25 cellular contexts compared by ENCODE assay signal in the genomic region with DNA sequence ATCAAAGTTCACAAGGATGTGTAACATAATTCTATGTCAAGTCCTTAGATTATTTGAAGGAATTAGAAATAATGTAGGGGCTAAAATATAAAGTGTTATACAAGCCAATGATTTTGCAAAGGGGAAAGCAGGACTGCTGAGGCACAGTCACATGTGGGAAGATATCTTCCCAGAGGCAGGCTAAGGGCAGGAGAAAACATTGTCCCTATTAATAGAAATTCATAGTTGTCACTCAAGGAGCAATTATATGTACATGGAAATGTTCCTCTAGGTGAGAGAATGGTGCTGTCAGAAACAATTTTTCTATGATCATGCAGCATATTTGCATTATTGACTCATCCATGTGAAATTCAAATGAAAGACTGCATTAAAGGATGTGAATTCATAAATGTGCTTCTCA.
"Had no signal": no experiment of that assay in that cellular context is flagged by ENCODE, and none has a peak within 500 bp of the region (broad histone marks: within the 10 kb centered on the region; RNA-seq: fewer than 3 reads in every experiment).

No MANE protein-coding gene starts in this region.

- H3K27ac ChIP-seq: coronary artery, esophagus squamous epithelium, hepatocyte, left lung, lower lobe of right lung, ovary, psoas muscle, right lobe of liver, thoracic aorta, tibial nerve, upper lobe of left lung had no signal

- ATAC-seq: left cardiac atrium; left lung; lower lobe of right lung; naive thymus-derived CD8-positive, alpha-beta T cell; psoas muscle; right lobe of liver; stimulated activated naive B cell treated with anti-CD40 and anti-IgM and Interleukin-4, amounts not matched to agents 10 μg/mL and 1 μg/mL and 100 μg/mL, for 72 hours had no signal

- DNase-seq: dermis blood vessel endothelial cell; effector memory CD4-positive, alpha-beta T cell; erythroblast; esophagus squamous epithelium; foreskin melanocyte; left cardiac atrium; left lung; lower lobe of right lung; naive thymus-derived CD8-positive, alpha-beta T cell; nephron progenitor cell; occipital lobe; ovary; posterior cingulate gyrus; psoas muscle; retina; right lobe of liver; small intestine; stimulated activated CD4-positive, alpha-beta T cell treated with anti-CD3 and anti-CD28 coated beads, Interleukin-15, amount 100 ng/mL, for 24 hours; stimulated activated CD4-positive, alpha-beta T cell treated with anti-CD3 and anti-CD28 coated beads, Interleukin-2, amount 100 ng/mL, for 48 hours; stimulated activated naive B cell treated with anti-CD40 and anti-IgM and Interleukin-4, amounts not matched to agents 10 μg/mL and 1 μg/mL and 100 μg/mL, for 72 hours; upper lobe of left lung had no signal

- H3K9me3 ChIP-seq: esophagus squamous epithelium, lower lobe of right lung, ovary, psoas muscle, right lobe of liver, thoracic aorta, tibial nerve, upper lobe of left lung had no signal

- H3K27me3 ChIP-seq: esophagus squamous epithelium, hepatocyte, left lung, ovary, right lobe of liver, tibial nerve, upper lobe of left lung had no signal

- H3K4me3 ChIP-seq: coronary artery, esophagus squamous epithelium, hepatocyte, left lung, lower lobe of right lung, ovary, psoas muscle, right lobe of liver, thoracic aorta, tibial nerve, upper lobe of left lung had no signal

- H3K36me3 ChIP-seq: esophagus squamous epithelium, left lung, lower lobe of right lung, ovary, right lobe of liver, thoracic aorta, tibial nerve, upper lobe of left lung had no signal

- H3K4me1 ChIP-seq: esophagus squamous epithelium, left lung, lower lobe of right lung, psoas muscle, right lobe of liver, tibial nerve, upper lobe of left lung had no signal
